In genomic region chr17:58517378-58517927, GRCh38 we compare ENCODE assay signal across 8 cellular contexts. TPM values are rescaled to one million over a fixed set of nuclear protein-coding genes. Genes with fewer than 3 reads are reported as not detected.
DNase-seq lines count a peak whose midpoint lies in the region; ATAC-seq, FAIRE-seq and TF ChIP-seq lines count a peak whose summit lies in the region.

No MANE protein-coding gene starts in this region.

- CTCF ChIA-PET in AG04450 (lab: Charles Lee) (interaction anchor here (0.6 to 2.3 kb wide), 3 partner anchors 16 to 1670 kb away, joined by 4 to 15 read pairs (median 14); no protein-coding TSS in a partner anchor), HEK293 (lab: Yijun Ruan, JAX) (interaction anchor here (0.9 to 2.3 kb wide), 9 partner anchors 18 to 491 kb away, joined by 3 to 19 read pairs (median 7); no protein-coding TSS in a partner anchor), GM12878 (lab: Yijun Ruan, JAX) (interaction anchor here (1.0 to 2.1 kb wide), 7 partner anchors 12 to 488 kb away, joined by 3 to 23 read pairs (median 4); partner anchors contain the start of genes RAD51C and TEX14)

- no peak overlapping the region for H2BK15ac ChIP-seq in mesendoderm (replicated peaks; ENCODE audit: low read depth)

- H3K36me3 ChIP-seq in HEK293 (ENCODE audit: control insufficient read depth in 2 of 2, insufficient read depth in 1 of 2, low read length in 2 of 2) (peaks cover 0 to 10% of the 10 kb centered on the region in 2 experiments; a peak in 1 of 3 replicates), GM12878 (ENCODE audit: control insufficient read depth in 2 of 2, insufficient read depth in 2 of 2, low read length in 1 of 2) (0 out of 4 replicates have a peak, but pooled peaks cover 0 to under 1% of the 10 kb centered on the region in 2 experiments), mesendoderm (ENCODE audit: control insufficient read depth, insufficient read depth, low read length) (no peaks in the 10 kb centered on the region)

- no peak for ATAC-seq in GM12878
- no peak for ATAC-seq in HG03280 (IDR thresholded peaks at IDR 0.05; ENCODE audit: unreplicated experiment)
- no peak for ATAC-seq in GM19463 (IDR thresholded peaks at IDR 0.05; ENCODE audit: unreplicated experiment)

- peak; percentile 86 for TF ChIP-seq POLR2A in GM12878 (IDR thresholded peaks at IDR 0.05; ENCODE audit: low read depth, low read length)

- no peak for TF ChIP-seq EP300 in GM12878 (IDR thresholded peaks at IDR 0.05; ENCODE audit: borderline replicate concordance in 1 of 2, control insufficient read depth in 1 of 2, low read depth in 2 of 2, low read length in 2 of 2)

- no peak overlapping the region for H2BK120ac ChIP-seq in mesendoderm (ENCODE audit: low read depth, low read length)

- H2AK5ac ChIP-seq in mesendoderm (ENCODE audit: low read length) = peak overlapping the region; percentile 37

- H3K79me2 ChIP-seq in GM12878 (ENCODE audit: control insufficient read depth, insufficient read depth, low read length) (peaks cover 34% of the 10 kb centered on the region), mesendoderm (ENCODE audit: control insufficient read depth, insufficient read depth, low read length) (peaks cover 2% of the 10 kb centered on the region)

- under 1% methylated on average over 27 of the region's 27 CpGs for WGBS in GM12878 (ENCODE audit: insufficient coverage, insufficient replicate concordance, low lambda C conversion rate, missing lambda C conversion rate)
- no CpG with 5 or more reads among the region's 27 CpGs for WGBS in mesendoderm (ENCODE audit: extremely low coverage, insufficient coverage, low lambda C conversion rate)

- intact Hi-C loops in GM12878 (cut with micrococcal nuclease; ENCODE audit: unreplicated experiment) = loop anchor here (5.0 kb wide), 2 partner anchors 100 to 175 kb away; no protein-coding TSS in a partner anchor

- H2AFZ ChIP-seq in GM12878 (ENCODE audit: control insufficient read depth, low read depth, low read length) = peak overlapping the region; percentile 51

- DNase-seq in AG04450 (ENCODE audit: low read depth, low spot score) (no peak), GM12878 (ENCODE audit: low read depth, low spot score) (no peak), mesendoderm (no peak), urothelium cell line (ENCODE audit: low spot score) (no peak)
- DNase-seq in stimulated activated CD4-positive, alpha-beta T cell treated with anti-CD3 and anti-CD28 coated beads, Interleukin-4, amount 100 ng/mL, for 1 hour = no peak

- FAIRE-seq in GM12878 (lab: Jason Lieb, UNC) = no peak
- no peak for FAIRE-seq in urothelium cell line (lab: Jason Lieb, UNC)

- SMC1A ChIA-PET in GM12878 (lab: Charles Lee; ENCODE audit: uncharacterized antibody, unreplicated experiment) = interaction anchor here (2.3 kb wide), 1 partner anchor 486 kb away, joined by 28 read pairs; no protein-coding TSS in a partner anchor

- BruUV-seq in GM12878 (replicated peaks; lab: Mats Ljungman, UMichigan) = no TSS peak

- no peaks in the 10 kb centered on the region for H3K27me3 ChIP-seq in AG04450 (ENCODE audit: control insufficient read depth, insufficient read depth, low read length)
- no peaks in the 10 kb centered on the region for H3K27me3 ChIP-seq in GM12878 (replicated peaks in 1 of 2; ENCODE audit: control insufficient read depth in 2 of 2, insufficient read depth in 2 of 2, low read length in 1 of 2)
- no peaks in the 10 kb centered on the region for H3K27me3 ChIP-seq in mesendoderm (ENCODE audit: insufficient read depth, low read length, poor library complexity)

- in situ Hi-C loops in GM12878 (cut with MboI) = no loop called here

- H3K9ac ChIP-seq in GM12878 (ENCODE audit: control insufficient read depth, insufficient read depth, low read length) = peak overlapping the region; percentile 97
- peak overlapping the region; percentile 94 for H3K9ac ChIP-seq in mesendoderm (ENCODE audit: low read length)

- peak overlapping the region; percentile 60 for H4K5ac ChIP-seq in mesendoderm (ENCODE audit: low read length)

- H4K20me1 ChIP-seq in GM12878 (ENCODE audit: control insufficient read depth, insufficient read depth) = 0 out of 2 replicates have a peak, but pooled peaks cover 2% of the 10 kb centered on the region

- H3K4ac ChIP-seq in mesendoderm (ENCODE audit: low read depth, low read length) = no peak overlapping the region

- H3K4me3 ChIP-seq in AG04450 (ENCODE audit: low read depth, low read length) = peak overlapping the region; percentile 82
- H3K4me3 ChIP-seq in HEK293 (ENCODE audit: low read depth, low read length) = peak overlapping the region; percentile 74
- H3K4me3 ChIP-seq in GM12878 = peak overlapping the region; percentile 99
- H3K4me3 ChIP-seq in mesendoderm (ENCODE audit: low read length) = peak overlapping the region; percentile 83

- H2BK5ac ChIP-seq in mesendoderm (ENCODE audit: low read length) = no peak overlapping the region

- TF ChIP-seq RAD21 in GM12878 (IDR thresholded peaks at IDR 0.05; ENCODE audit: insufficient read depth, low read depth, low read length) = no peak

- no peak overlapping the region for H3K18ac ChIP-seq in mesendoderm (ENCODE audit: low read length)

- TF ChIP-seq CTCF in AG04450 (IDR thresholded peaks at IDR 0.05; ENCODE audit: low read depth, low read length) (no peak), HEK293 (tag by site-specific recombination; IDR thresholded peaks at IDR 0.05) (no peak), GM12878 (IDR thresholded peaks at IDR 0.05 in 2 of 3, conservative IDR thresholded peaks at IDR 0.05 in 1 of 3; ENCODE audit: control insufficient read depth in 2 of 3, extremely low read depth in 1 of 3, insufficient read depth in 1 of 3, low read depth in 3 of 3, low read length in 3 of 3) (no peak)

- H3K4me1 ChIP-seq in HEK293 (ENCODE audit: control insufficient read depth, insufficient read depth, low read length) (peaks cover 3% of the 10 kb centered on the region; the same call in 1 of the 2 replicates), GM12878 (ENCODE audit: control insufficient read depth, insufficient read depth, low read length) (peaks cover 24% of the 10 kb centered on the region), mesendoderm (ENCODE audit: control insufficient read depth, low read depth, low read length) (peaks cover 4% of the 10 kb centered on the region)

- H4K8ac ChIP-seq in mesendoderm (ENCODE audit: low read depth, low read length) = no peak overlapping the region

- no peak overlapping the region for H3K23ac ChIP-seq in mesendoderm (ENCODE audit: low read length)

- no peaks in the 10 kb centered on the region; the same call in 1 of the 2 replicates for H3K9me3 ChIP-seq in AG04450 (ENCODE audit: control insufficient read depth, insufficient read depth, low read length)
- H3K9me3 ChIP-seq in HEK293 (ENCODE audit: control insufficient read depth, insufficient read depth, low read depth, low read length) = no peaks in the 10 kb centered on the region
- no peaks in the 10 kb centered on the region; the same call in 2 of the 3 replicates for H3K9me3 ChIP-seq in GM12878 (replicated peaks; ENCODE audit: control insufficient read depth, insufficient read depth, low read length)

- H3K27ac ChIP-seq in AG04450 (ENCODE audit: low read depth, low read length) (peak overlapping the region; percentile 86), HEK293 (ENCODE audit: extremely low read depth, low read depth, low read length) (peak overlapping the region; percentile 43; the same call in 1 of the 2 replicates), GM12878 (ENCODE audit: control insufficient read depth, insufficient read depth) (peak overlapping the region; percentile 84), mesendoderm (ENCODE audit: low read depth, low read length) (peak overlapping the region; percentile 32)

- peak overlapping the region; percentile 94 for H3K56ac ChIP-seq in mesendoderm (ENCODE audit: low read length)

- peak overlapping the region; percentile 98 for H3K4me2 ChIP-seq in GM12878 (ENCODE audit: control insufficient read depth, insufficient read depth)
- H3K4me2 ChIP-seq in mesendoderm (ENCODE audit: low read length) = peak overlapping the region; percentile 96

- H3K79me1 ChIP-seq in mesendoderm (ENCODE audit: low read length) = peaks cover 11% of the 10 kb centered on the region

- RAD21 ChIA-PET in GM12878 (lab: Charles Lee; ENCODE audit: unreplicated experiment) = interaction anchor here (1.6 to 3.9 kb wide), 4 partner anchors 11 to 486 kb away, joined by 3 to 37 read pairs (median 11); no protein-coding TSS in a partner anchor

- POLR2A ChIA-PET in AG04450 (lab: Yijun Ruan, JAX) = interaction anchor here (0.6 to 3.2 kb wide), 4 partner anchors 108 to 141 kb away, joined by 3 to 59 read pairs (median 6); no protein-coding TSS in a partner anchor
- POLR2A ChIA-PET in HEK293 (lab: Yijun Ruan, JAX) = interaction anchor here (0.6 to 2.8 kb wide), 4 partner anchors 51 to 488 kb away, joined by 3 to 39 read pairs (median 12); no protein-coding TSS in a partner anchor
- POLR2A ChIA-PET in GM12878 (lab: Charles Lee) = interaction anchor here (0.8 kb wide), 1 partner anchor 68 kb away, joined by 4 read pairs; no protein-coding TSS in a partner anchor

RNA-seq across cellular contexts. Expression of gene MTMR4, which starts 3.0 kb away (rescaled TPM):
- polyA plus RNA-seq in AG04450 (2011; rRNA removed) (28.3 and 33.5 TPM in 2 replicates), GM12878 (2011; rRNA removed) (92.3 and 127 TPM in 2 replicates), GM12878 (2014; fragmentation: Illumina TruSeq; extraction: Trizol) (52.0 and 54.2 TPM in 2 replicates), GM12878 (2014; fragmentation: Nextera tagmentation; extraction: Ambion mirVana) (10 to 100 TPM; 12.8 to 15.3 TPM), GM12878 (2014; rRNA removed) (62.4 TPM in 2 replicates), GM12878 (2016; fragmentation: Nextera tagmentation; extraction: Ambion mirVana) (10 to 100 TPM; 42.0 to 47.9 TPM)
- 128 and 174 TPM in 2 replicates for polyA minus RNA-seq in AG04450 (2011; rRNA and poly(A)+ RNA removed)
- 173 and 186 TPM in 2 replicates for total RNA-seq in GM12878 (2013; cell fraction: nucleolus; rRNA removed)
- total RNA-seq in GM12878 (2014; rRNA removed) (81.1 and 83.1 TPM in 2 replicates), GM12878 (2014; rRNA removed; fragmentation: Illumina TruSeq; extraction: Trizol) (51.5 and 52.3 TPM in 2 replicates), GM12878 (2021) (87.2 and 87.6 TPM in 2 replicates)
- polyA plus RNA-seq in GM12878 (2011; ENCODE audit: low read depth) = 34.0 TPM
- 96.3 and 103 TPM in 2 replicates for polyA plus RNA-seq in GM12878 (2011; cell fraction: cytosol; rRNA removed)
- 175 and 180 TPM in 2 replicates for polyA plus RNA-seq in GM12878 (2011; cell fraction: nucleus; rRNA removed)
- 41.9 and 43.4 TPM in 2 replicates for polyA plus RNA-seq in GM12878 (2012)
- polyA minus RNA-seq in GM12878 (2011; rRNA and poly(A)+ RNA removed) = 319 and 364 TPM in 2 replicates
- polyA minus RNA-seq in GM12878 (2011; cell fraction: cytosol; rRNA and poly(A)+ RNA removed) = 60.8 and 65.5 TPM in 2 replicates
- polyA minus RNA-seq in GM12878 (2011; cell fraction: nucleus; rRNA and poly(A)+ RNA removed) = 45.1 and 70.1 TPM in 2 replicates
- polyA plus RNA-seq in mesendoderm (2013, experiment 1 of 2) = 10.5 TPM
- 10.3 TPM for polyA plus RNA-seq in mesendoderm (2013, experiment 2 of 2)

RNA-seq across cellular contexts. Expression of gene HSF5, which starts 29.2 kb away (rescaled TPM):
- not detected in 2 replicates for polyA plus RNA-seq in AG04450 (2011; rRNA removed)
- polyA minus RNA-seq in AG04450 (2011; rRNA and poly(A)+ RNA removed) = not detected in 2 replicates
- 0.15 and 0.22 TPM in 2 replicates for total RNA-seq in GM12878 (2013; cell fraction: nucleolus; rRNA removed)
- total RNA-seq in GM12878 (2014; rRNA removed) = 0.11 TPM in 1 of 2 replicates, not detected in the other
- 0.04 and 0.09 TPM in 2 replicates for total RNA-seq in GM12878 (2014; rRNA removed; fragmentation: Illumina TruSeq; extraction: Trizol)
- total RNA-seq in GM12878 (2021) = 0.13 and 0.18 TPM in 2 replicates
- 0.05 TPM for polyA plus RNA-seq in GM12878 (2011; ENCODE audit: low read depth)
- not detected in 2 replicates for polyA plus RNA-seq in GM12878 (2011; rRNA removed)
- not detected in 2 replicates for polyA plus RNA-seq in GM12878 (2011; cell fraction: cytosol; rRNA removed)
- 0.03 TPM in 1 of 2 replicates, not detected in the other for polyA plus RNA-seq in GM12878 (2011; cell fraction: nucleus; rRNA removed)
- polyA plus RNA-seq in GM12878 (2012) = 0.05 and 0.11 TPM in 2 replicates
- polyA plus RNA-seq in GM12878 (2014; fragmentation: Illumina TruSeq; extraction: Trizol) = 0.12 and 0.14 TPM in 2 replicates
- polyA plus RNA-seq in GM12878 (2014; fragmentation: Nextera tagmentation; extraction: Ambion mirVana) = under 1 TPM; 0.02 to 0.04 TPM
- 0.03 and 0.08 TPM in 2 replicates for polyA plus RNA-seq in GM12878 (2014; rRNA removed)
- polyA plus RNA-seq in GM12878 (2016; fragmentation: Nextera tagmentation; extraction: Ambion mirVana) = not detected
- polyA minus RNA-seq in GM12878 (2011; rRNA and poly(A)+ RNA removed) = 0.07 and 0.10 TPM in 2 replicates
- not detected in 2 replicates for polyA minus RNA-seq in GM12878 (2011; cell fraction: cytosol; rRNA and poly(A)+ RNA removed)
- 0.12 and 0.38 TPM in 2 replicates for polyA minus RNA-seq in GM12878 (2011; cell fraction: nucleus; rRNA and poly(A)+ RNA removed)
- not detected for polyA plus RNA-seq in mesendoderm (2013, experiment 1 of 2)
- not detected for polyA plus RNA-seq in mesendoderm (2013, experiment 2 of 2)

Comparison
In these comparisons a context has a peak if more than half of its experiments do, and no peak if none do; other contexts are left out.
1. H3K27ac ChIP-seq: peak in every context shown above with its lines; median percentile 86 in AG04450; 84 in GM12878; 43 in HEK293; 32 in mesendoderm.